Comparison of ENCODE assay signal across 26 cellular contexts in genomic region chr16:81655474-81656162, GRCh38.
A peak's percentile ranks its signal among the peaks of the same experiment; 100 is the strongest.
DNase-seq lines count a peak whose midpoint lies in the region; ATAC-seq and TF ChIP-seq lines count a peak whose summit lies in the region.
"Had no signal": no experiment of that assay in that cellular context is flagged by ENCODE, and none has a peak within 500 bp of the region (broad histone marks: within the 10 kb centered on the region; RNA-seq: fewer than 3 reads in every experiment).

No MANE protein-coding gene starts in this region.

- H3K4me3 ChIP-seq in KMS-11 (IDR thresholded peaks at IDR 0.05; ENCODE audit: insufficient read depth, low read depth, low read length): no peak overlapping the region
- H3K4me3 ChIP-seq in neural progenitor cell: no peak overlapping the region
- no peak overlapping the region for H3K4me3 ChIP-seq in left lung
- H3K4me3 ChIP-seq in SK-N-SH (ENCODE audit: low read depth in 2 of 2, low read length in 1 of 2): no peak overlapping the region
- no peak overlapping the region for H3K4me3 ChIP-seq in smooth muscle cell
- H3K4me3 ChIP-seq: ascending aorta, HAP-1 had no signal

- H3K27ac Mint-ChIP-seq in CD14-positive monocyte (peak overlapping the region in 5 of 7 donors; percentile 10 to 76 (median 55)), brain (peak overlapping the region; percentile 43 to 82 (median 69)), neural progenitor cell (peak overlapping the region; percentile 80), HFFc6 (no peak overlapping the region)
- H3K27ac Mint-ChIP-seq: activated CD4-positive, alpha-beta memory T cell treated with anti-CD3 and anti-CD28 coated beads, Interleukin-2, amount 10 ng/mL, durations not matched to agents 7 days and 5 days; activated naive CD4-positive, alpha-beta T cell treated with anti-CD3 and anti-CD28 coated beads, Interleukin-2, amount 10 ng/mL, durations not matched to agents 7 days and 5 days had no signal

- POLR2A ChIA-PET in SK-N-SH (lab: Yijun Ruan, JAX): no interaction called here

- DNase-seq in CD14-positive monocyte (ENCODE audit: low spot score) (no peak), neural progenitor cell (ENCODE audit: low spot score) (no peak), left lung (no peak), HFFc6 (no peak), SK-N-SH (no peak), smooth muscle cell (lab: John Stamatoyannopoulos, UW; ENCODE audit: unreplicated experiment) (no peak)
- DNase-seq: activated CD4-positive, alpha-beta memory T cell treated with anti-CD3 and anti-CD28 coated beads, Interleukin-2, amount 10 ng/mL, durations not matched to agents 7 days and 5 days; activated naive CD4-positive, alpha-beta T cell treated with anti-CD3 and anti-CD28 coated beads, Interleukin-2, amount 10 ng/mL, durations not matched to agents 7 days and 5 days; activated T-cell treated with anti-CD3 and anti-CD28 coated beads, Interleukin-2, amount 50 U/mL, for 1 hour; DMS53; effector memory CD4-positive, alpha-beta T cell; left ventricle myocardium superior; NCI-H2171; NCI-H526 treated with DMSO at 0.1 percent for 48 hours; OCI-M1; Right ventricle myocardium superior; stimulated activated CD4-positive, alpha-beta T cell treated with anti-CD3 and anti-CD28 coated beads, Interleukin-4, amount 100 ng/mL, for 1 hour; substantia nigra; T-cell had no signal

- no peaks in the 10 kb centered on the region for H3K9me3 ChIP-seq in neural progenitor cell (ENCODE audit: low read depth)
- H3K9me3 ChIP-seq in left lung: no peaks in the 10 kb centered on the region
- no peaks in the 10 kb centered on the region for H3K9me3 ChIP-seq in SK-N-SH
- H3K9me3 ChIP-seq in smooth muscle cell (replicated peaks; ENCODE audit: low read depth): no peaks in the 10 kb centered on the region
- H3K9me3 ChIP-seq: ascending aorta, HAP-1 had no signal

- H3K4me3 Mint-ChIP-seq in CD14-positive monocyte (no peak overlapping the region), brain (no peak overlapping the region), neural progenitor cell (no peak overlapping the region), HFFc6 (no peak overlapping the region)
- H3K4me3 Mint-ChIP-seq: activated CD4-positive, alpha-beta memory T cell treated with anti-CD3 and anti-CD28 coated beads, Interleukin-2, amount 10 ng/mL, durations not matched to agents 7 days and 5 days; activated naive CD4-positive, alpha-beta T cell treated with anti-CD3 and anti-CD28 coated beads, Interleukin-2, amount 10 ng/mL, durations not matched to agents 7 days and 5 days; T-cell had no signal

- peaks cover 0 to 1% (median 0%) of the 10 kb centered on the region in 3 donors for H3K27me3 Mint-ChIP-seq in CD14-positive monocyte (ENCODE audit: low read depth in 3 of 3)
- H3K27me3 Mint-ChIP-seq in brain: no peaks in the 10 kb centered on the region
- H3K27me3 Mint-ChIP-seq in neural progenitor cell (ENCODE audit: insufficient read depth, low read depth): peaks cover 2% of the 10 kb centered on the region
- peaks cover 2% of the 10 kb centered on the region for H3K27me3 Mint-ChIP-seq in HFFc6 (ENCODE audit: insufficient read depth)
- H3K27me3 Mint-ChIP-seq: activated CD4-positive, alpha-beta memory T cell treated with anti-CD3 and anti-CD28 coated beads, Interleukin-2, amount 10 ng/mL, durations not matched to agents 7 days and 5 days; activated naive CD4-positive, alpha-beta T cell treated with anti-CD3 and anti-CD28 coated beads, Interleukin-2, amount 10 ng/mL, durations not matched to agents 7 days and 5 days; T-cell had no signal

- H3F3A ChIP-seq in neural progenitor cell (ENCODE audit: low read depth) (peaks cover 25% of the 10 kb centered on the region), SK-N-SH (replicated peaks; ENCODE audit: insufficient read depth) (no peaks in the 10 kb centered on the region), smooth muscle cell (ENCODE audit: low read depth) (no peaks in the 10 kb centered on the region)

- H3K36me3 ChIP-seq in KMS-11 (ENCODE audit: insufficient read depth): no peaks in the 10 kb centered on the region; the same call in 1 of the 2 replicates
- H3K36me3 ChIP-seq in neural progenitor cell: peaks cover 5% of the 10 kb centered on the region
- peaks cover 0 to 75% of the 10 kb centered on the region in 2 donors for H3K36me3 ChIP-seq in left lung
- H3K36me3 ChIP-seq in SK-N-SH (replicated peaks in 1 of 2; ENCODE audit: control insufficient read depth in 1 of 2, insufficient read depth in 2 of 2, low read length in 1 of 2): peaks cover 0 to 29% of the 10 kb centered on the region in 2 experiments
- H3K36me3 ChIP-seq in smooth muscle cell (ENCODE audit: low read depth): peaks cover 2% of the 10 kb centered on the region

- no peak for ATAC-seq in left lung
- ATAC-seq: left ventricle myocardium superior, T-cell had no signal

- H2AFZ ChIP-seq in KMS-11 (ENCODE audit: low read depth) (no peak overlapping the region), neural progenitor cell (replicated peaks) (no peak overlapping the region), SK-N-SH (ENCODE audit: low read depth) (no peak overlapping the region), smooth muscle cell (ENCODE audit: low read depth) (no peak overlapping the region)

- peak overlapping the region; percentile 92 for H3K27ac ChIP-seq in KMS-11
- no peak overlapping the region for H3K27ac ChIP-seq in neural progenitor cell
- no peak overlapping the region for H3K27ac ChIP-seq in left lung
- H3K27ac ChIP-seq in SK-N-SH (ENCODE audit: low read depth in 2 of 2, low read length in 1 of 2): no peak overlapping the region; a peak in 1 of 4 replicates
- H3K27ac ChIP-seq in smooth muscle cell (ENCODE audit: low read depth): no peak overlapping the region
- H3K27ac ChIP-seq: ascending aorta, C4-2B, HL-60, VCaP had no signal

- TF ChIP-seq EP300 in SK-N-SH (IDR thresholded peaks at IDR 0.05; ENCODE audit: borderline replicate concordance in 1 of 2, low read depth in 1 of 2, low read length in 1 of 2): no peak

- H3K4me2 ChIP-seq in KMS-11 (peak overlapping the region; percentile 100; the same call in 1 of the 2 replicates), neural progenitor cell (no peak overlapping the region), SK-N-SH (no peak overlapping the region), smooth muscle cell (no peak overlapping the region)

- TF ChIP-seq RAD21 in SK-N-SH (IDR thresholded peaks at IDR 0.05; ENCODE audit: low read length): no peak

- 92% methylated on average over 14 of the region's 14 CpGs for WGBS in SK-N-SH (ENCODE audit: low lambda C conversion rate)
- 90% methylated on average over 14 of the region's 14 CpGs for WGBS in smooth muscle cell (ENCODE audit: low lambda C conversion rate)

- no peaks in the 10 kb centered on the region for H3K9me2 ChIP-seq in SK-N-SH

- no peak for TF ChIP-seq CTCF in CD14-positive monocyte (IDR thresholded peaks at IDR 0.05)
- no peak for TF ChIP-seq CTCF in KMS-11 (conservative IDR thresholded peaks at IDR 0.05; ENCODE audit: low read depth, low read length)
- TF ChIP-seq CTCF in brain (conservative IDR thresholded peaks at IDR 0.05): no peak
- no peak for TF ChIP-seq CTCF in neural progenitor cell (IDR thresholded peaks at IDR 0.05)
- no peak for TF ChIP-seq CTCF in left lung (IDR thresholded peaks at IDR 0.05)
- TF ChIP-seq CTCF in HFFc6 (IDR thresholded peaks at IDR 0.05): no peak
- no peak for TF ChIP-seq CTCF in SK-N-SH (IDR thresholded peaks at IDR 0.05)
- no peak for TF ChIP-seq CTCF in smooth muscle cell (IDR thresholded peaks at IDR 0.05; ENCODE audit: borderline replicate concordance, insufficient read depth, poor library complexity, severe bottlenecking)

- intact Hi-C loops in CD14-positive monocyte (cut with micrococcal nuclease) (no loop called here), left lung (cut with DNase I) (no loop called here)

- H3K36me3 Mint-ChIP-seq in CD14-positive monocyte (peaks cover 82 to 99% of the 10 kb centered on the region in 2 donors), brain (peaks cover 55% of the 10 kb centered on the region), neural progenitor cell (peaks cover 24% of the 10 kb centered on the region), HFFc6 (ENCODE audit: low read depth) (peaks cover 12% of the 10 kb centered on the region)

- H3K27me3 ChIP-seq in KMS-11 (ENCODE audit: insufficient read depth, low read depth) (no peaks in the 10 kb centered on the region), neural progenitor cell (no peaks in the 10 kb centered on the region), left lung (no peaks in the 10 kb centered on the region), SK-N-SH (ENCODE audit: insufficient read depth) (no peaks in the 10 kb centered on the region), smooth muscle cell (ENCODE audit: low read depth) (no peaks in the 10 kb centered on the region)
- H3K27me3 ChIP-seq: ascending aorta had no signal

- no peaks in the 10 kb centered on the region for H3K4me1 Mint-ChIP-seq in CD14-positive monocyte
- peaks cover 84% of the 10 kb centered on the region for H3K4me1 Mint-ChIP-seq in brain
- H3K4me1 Mint-ChIP-seq in neural progenitor cell: peaks cover 50% of the 10 kb centered on the region
- peaks cover 12% of the 10 kb centered on the region for H3K4me1 Mint-ChIP-seq in HFFc6 (ENCODE audit: low read depth)
- H3K4me1 Mint-ChIP-seq: activated CD4-positive, alpha-beta memory T cell treated with anti-CD3 and anti-CD28 coated beads, Interleukin-2, amount 10 ng/mL, durations not matched to agents 7 days and 5 days; activated naive CD4-positive, alpha-beta T cell treated with anti-CD3 and anti-CD28 coated beads, Interleukin-2, amount 10 ng/mL, durations not matched to agents 7 days and 5 days; T-cell had no signal

- H3K79me2 ChIP-seq in KMS-11 (ENCODE audit: insufficient read depth, low read depth) (peaks cover 45% of the 10 kb centered on the region), neural progenitor cell (ENCODE audit: low read depth) (peaks cover 6% of the 10 kb centered on the region), SK-N-SH (ENCODE audit: insufficient read depth) (no peaks in the 10 kb centered on the region), smooth muscle cell (ENCODE audit: low read depth) (peaks cover 19% of the 10 kb centered on the region)

- no peaks in the 10 kb centered on the region for H3K9me3 Mint-ChIP-seq in CD14-positive monocyte
- no peaks in the 10 kb centered on the region for H3K9me3 Mint-ChIP-seq in brain
- no peaks in the 10 kb centered on the region for H3K9me3 Mint-ChIP-seq in neural progenitor cell
- no peaks in the 10 kb centered on the region for H3K9me3 Mint-ChIP-seq in HFFc6
- H3K9me3 Mint-ChIP-seq: activated CD4-positive, alpha-beta memory T cell treated with anti-CD3 and anti-CD28 coated beads, Interleukin-2, amount 10 ng/mL, durations not matched to agents 7 days and 5 days; activated naive CD4-positive, alpha-beta T cell treated with anti-CD3 and anti-CD28 coated beads, Interleukin-2, amount 10 ng/mL, durations not matched to agents 7 days and 5 days; T-cell had no signal

- H3K4me1 ChIP-seq in KMS-11 (ENCODE audit: low read depth, poor library complexity, severe bottlenecking) (peaks cover 88% of the 10 kb centered on the region), neural progenitor cell (peaks cover 30% of the 10 kb centered on the region), left lung (peaks cover 0 to 6% of the 10 kb centered on the region in 2 donors), SK-N-SH (ENCODE audit: control insufficient read depth in 1 of 2, insufficient read depth in 2 of 2, low read depth in 1 of 2, low read length in 1 of 2) (peaks cover 0 to 11% of the 10 kb centered on the region in 2 experiments; a peak in 1 of 4 replicates), smooth muscle cell (ENCODE audit: low read depth) (peaks cover 19% of the 10 kb centered on the region)
- H3K4me1 ChIP-seq: ascending aorta, HAP-1 had no signal

- CTCF ChIA-PET in SK-N-SH (lab: Yijun Ruan, JAX): interaction anchor here (0.6 to 1.2 kb wide), 2 partner anchors 39 to 68 kb away, joined by 3 to 4 read pairs; no protein-coding TSS in a partner anchor

- H4K20me1 ChIP-seq in KMS-11 (ENCODE audit: insufficient read depth) (no peaks in the 10 kb centered on the region), neural progenitor cell (ENCODE audit: low read depth) (peaks cover 32% of the 10 kb centered on the region), SK-N-SH (ENCODE audit: insufficient read depth) (no peaks in the 10 kb centered on the region), smooth muscle cell (ENCODE audit: low read depth) (peaks cover 24% of the 10 kb centered on the region)

- no peak overlapping the region for H3K9ac ChIP-seq in KMS-11
- no peak overlapping the region for H3K9ac ChIP-seq in neural progenitor cell
- H3K9ac ChIP-seq in SK-N-SH: no peak overlapping the region
- no peak overlapping the region for H3K9ac ChIP-seq in smooth muscle cell (ENCODE audit: low read depth)
